ENCODE assay signal across 1 cellular context in genomic region chr11:112086422-112087191, GRCh38.
TF ChIP-seq lines count a peak whose summit lies in the region.

SDHD (plus strand) TSS chr11:112086873; CDS start chr11:112086908, 35 bp downstream.
TIMM8B (minus strand) TSS chr11:112086756; CDS start chr11:112086723, 33 bp downstream.

TF ChIP-seq in HepG2, 621 proteins besides CTCF, POLR2A, EP300 and RAD21 (continued from another document and continues in another):
- TF ChIP-seq THRA (CRISPR knock-in tag; IDR thresholded peaks at IDR 0.05; ENCODE audit: borderline replicate concordance), result 0 out of 2 replicates have a peak, but pooled peaks have one; percentile 50
- TF ChIP-seq MAFK (conservative IDR thresholded peaks at IDR 0.05 in 1 of 2, IDR thresholded peaks at IDR 0.05 in 1 of 2; ENCODE audit: low read length in 2 of 2), result no peak
- TF ChIP-seq ZNF710 (CRISPR knock-in tag; IDR thresholded peaks at IDR 0.05; ENCODE audit: borderline replicate concordance), result no peak; the same call in 1 of the 2 replicates
- TF ChIP-seq SETDB1 (CRISPR knock-in tag; IDR thresholded peaks at IDR 0.05; ENCODE audit: borderline replicate concordance), result no peak
- no peak for TF ChIP-seq AKNA (CRISPR knock-in tag; IDR thresholded peaks at IDR 0.05; ENCODE audit: borderline replicate concordance)
- peak; percentile 93; the same call in 1 of the 2 replicates for TF ChIP-seq YEATS2 (CRISPR knock-in tag; IDR thresholded peaks at IDR 0.05; ENCODE audit: borderline replicate concordance)
- TF ChIP-seq, protein P1, sequence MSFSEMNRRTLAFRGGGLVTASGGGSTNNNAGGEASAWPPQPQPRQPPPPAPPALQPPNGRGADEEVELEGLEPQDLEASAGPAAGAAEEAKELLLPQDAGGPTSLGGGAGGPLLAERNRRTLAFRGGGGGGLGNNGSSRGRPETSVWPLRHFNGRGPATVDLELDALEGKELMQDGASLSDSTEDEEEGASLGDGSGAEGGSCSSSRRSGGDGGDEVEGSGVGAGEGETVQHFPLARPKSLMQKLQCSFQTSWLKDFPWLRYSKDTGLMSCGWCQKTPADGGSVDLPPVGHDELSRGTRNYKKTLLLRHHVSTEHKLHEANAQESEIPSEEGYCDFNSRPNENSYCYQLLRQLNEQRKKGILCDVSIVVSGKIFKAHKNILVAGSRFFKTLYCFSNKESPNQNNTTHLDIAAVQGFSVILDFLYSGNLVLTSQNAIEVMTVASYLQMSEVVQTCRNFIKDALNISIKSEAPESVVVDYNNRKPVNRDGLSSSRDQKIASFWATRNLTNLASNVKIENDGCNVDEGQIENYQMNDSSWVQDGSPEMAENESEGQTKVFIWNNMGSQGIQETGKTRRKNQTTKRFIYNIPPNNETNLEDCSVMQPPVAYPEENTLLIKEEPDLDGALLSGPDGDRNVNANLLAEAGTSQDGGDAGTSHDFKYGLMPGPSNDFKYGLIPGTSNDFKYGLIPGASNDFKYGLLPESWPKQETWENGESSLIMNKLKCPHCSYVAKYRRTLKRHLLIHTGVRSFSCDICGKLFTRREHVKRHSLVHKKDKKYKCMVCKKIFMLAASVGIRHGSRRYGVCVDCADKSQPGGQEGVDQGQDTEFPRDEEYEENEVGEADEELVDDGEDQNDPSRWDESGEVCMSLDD (CRISPR knock-in tag; IDR thresholded peaks at IDR 0.05; ENCODE audit: borderline replicate concordance), result no peak
- no peak for TF ChIP-seq TEAD2 (CRISPR knock-in tag; IDR thresholded peaks at IDR 0.05)
- TF ChIP-seq PHB2 (IDR thresholded peaks at IDR 0.05; ENCODE audit: partially characterized antibody), result no peak
- TF ChIP-seq ZFP41 (CRISPR knock-in tag; IDR thresholded peaks at IDR 0.05; ENCODE audit: borderline replicate concordance), result no peak
- peak; percentile 83 for TF ChIP-seq ZFX (CRISPR knock-in tag; IDR thresholded peaks at IDR 0.05; ENCODE audit: low read depth)
- no peak for TF ChIP-seq PRPF4 (IDR thresholded peaks at IDR 0.05; ENCODE audit: low read depth, low read length, poor library complexity, severe bottlenecking)
- TF ChIP-seq NAIF1 (CRISPR knock-in tag; IDR thresholded peaks at IDR 0.05; ENCODE audit: borderline replicate concordance), result no peak
- TF ChIP-seq ARID3A (IDR thresholded peaks at IDR 0.05; ENCODE audit: low read depth, low read length), result no peak
- peak; percentile 97 for TF ChIP-seq FOXK2 (IDR thresholded peaks at IDR 0.05)
- peak; percentile 96 for TF ChIP-seq YY1 (IDR thresholded peaks at IDR 0.05; ENCODE audit: insufficient read depth, insufficient replicate concordance, low read depth, low read length)
- TF ChIP-seq TBL1XR1 (IDR thresholded peaks at IDR 0.05; ENCODE audit: borderline replicate concordance, low read length, partially characterized antibody), result no peak
- TF ChIP-seq, protein P2, sequence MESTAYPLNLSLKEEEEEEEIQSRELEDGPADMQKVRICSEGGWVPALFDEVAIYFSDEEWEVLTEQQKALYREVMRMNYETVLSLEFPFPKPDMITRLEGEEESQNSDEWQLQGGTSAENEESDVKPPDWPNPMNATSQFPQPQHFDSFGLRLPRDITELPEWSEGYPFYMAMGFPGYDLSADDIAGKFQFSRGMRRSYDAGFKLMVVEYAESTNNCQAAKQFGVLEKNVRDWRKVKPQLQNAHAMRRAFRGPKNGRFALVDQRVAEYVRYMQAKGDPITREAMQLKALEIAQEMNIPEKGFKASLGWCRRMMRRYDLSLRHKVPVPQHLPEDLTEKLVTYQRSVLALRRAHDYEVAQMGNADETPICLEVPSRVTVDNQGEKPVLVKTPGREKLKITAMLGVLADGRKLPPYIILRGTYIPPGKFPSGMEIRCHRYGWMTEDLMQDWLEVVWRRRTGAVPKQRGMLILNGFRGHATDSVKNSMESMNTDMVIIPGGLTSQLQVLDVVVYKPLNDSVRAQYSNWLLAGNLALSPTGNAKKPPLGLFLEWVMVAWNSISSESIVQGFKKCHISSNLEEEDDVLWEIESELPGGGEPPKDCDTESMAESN (CRISPR knock-in tag; conservative IDR thresholded peaks at IDR 0.05), result peak; percentile 56; the same call in 1 of the 2 replicates
- TF ChIP-seq MTA3 (CRISPR knock-in tag; IDR thresholded peaks at IDR 0.05), result no peak
- TF ChIP-seq MEIS2 (CRISPR knock-in tag; IDR thresholded peaks at IDR 0.05), result peak; percentile 86; the same call in 1 of the 2 replicates
- TF ChIP-seq, protein P3, sequence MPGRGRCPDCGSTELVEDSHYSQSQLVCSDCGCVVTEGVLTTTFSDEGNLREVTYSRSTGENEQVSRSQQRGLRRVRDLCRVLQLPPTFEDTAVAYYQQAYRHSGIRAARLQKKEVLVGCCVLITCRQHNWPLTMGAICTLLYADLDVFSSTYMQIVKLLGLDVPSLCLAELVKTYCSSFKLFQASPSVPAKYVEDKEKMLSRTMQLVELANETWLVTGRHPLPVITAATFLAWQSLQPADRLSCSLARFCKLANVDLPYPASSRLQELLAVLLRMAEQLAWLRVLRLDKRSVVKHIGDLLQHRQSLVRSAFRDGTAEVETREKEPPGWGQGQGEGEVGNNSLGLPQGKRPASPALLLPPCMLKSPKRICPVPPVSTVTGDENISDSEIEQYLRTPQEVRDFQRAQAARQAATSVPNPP (CRISPR knock-in tag; IDR thresholded peaks at IDR 0.05), result no peak
- no peak; the same call in none of the 2 replicates for TF ChIP-seq SMAD9 (CRISPR knock-in tag; IDR thresholded peaks at IDR 0.05)
- no peak for TF ChIP-seq RFXANK (CRISPR knock-in tag; IDR thresholded peaks at IDR 0.05)
- 0 out of 2 replicates have a peak, but pooled peaks have one; percentile 73 for TF ChIP-seq TMF1 (CRISPR knock-in tag; IDR thresholded peaks at IDR 0.05; ENCODE audit: low read depth)
- TF ChIP-seq, protein P4, sequence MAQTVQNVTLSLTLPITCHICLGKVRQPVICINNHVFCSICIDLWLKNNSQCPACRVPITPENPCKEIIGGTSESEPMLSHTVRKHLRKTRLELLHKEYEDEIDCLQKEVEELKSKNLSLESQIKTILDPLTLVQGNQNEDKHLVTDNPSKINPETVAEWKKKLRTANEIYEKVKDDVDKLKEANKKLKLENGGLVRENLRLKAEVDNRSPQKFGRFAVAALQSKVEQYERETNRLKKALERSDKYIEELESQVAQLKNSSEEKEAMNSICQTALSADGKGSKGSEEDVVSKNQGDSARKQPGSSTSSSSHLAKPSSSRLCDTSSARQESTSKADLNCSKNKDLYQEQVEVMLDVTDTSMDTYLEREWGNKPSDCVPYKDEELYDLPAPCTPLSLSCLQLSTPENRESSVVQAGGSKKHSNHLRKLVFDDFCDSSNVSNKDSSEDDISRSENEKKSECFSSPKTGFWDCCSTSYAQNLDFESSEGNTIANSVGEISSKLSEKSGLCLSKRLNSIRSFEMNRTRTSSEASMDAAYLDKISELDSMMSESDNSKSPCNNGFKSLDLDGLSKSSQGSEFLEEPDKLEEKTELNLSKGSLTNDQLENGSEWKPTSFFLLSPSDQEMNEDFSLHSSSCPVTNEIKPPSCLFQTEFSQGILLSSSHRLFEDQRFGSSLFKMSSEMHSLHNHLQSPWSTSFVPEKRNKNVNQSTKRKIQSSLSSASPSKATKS (CRISPR knock-in tag; IDR thresholded peaks at IDR 0.05), result no peak
- TF ChIP-seq MED8 (CRISPR knock-in tag; IDR thresholded peaks at IDR 0.05; ENCODE audit: insufficient replicate concordance), result no peak
- peak; percentile 86 for TF ChIP-seq ERF (CRISPR knock-in tag; IDR thresholded peaks at IDR 0.05)
- no peak for TF ChIP-seq SP1 (IDR thresholded peaks at IDR 0.05)
- TF ChIP-seq SP1 (CRISPR knock-in tag; IDR thresholded peaks at IDR 0.05), result peak; percentile 60
- TF ChIP-seq, protein P5, sequence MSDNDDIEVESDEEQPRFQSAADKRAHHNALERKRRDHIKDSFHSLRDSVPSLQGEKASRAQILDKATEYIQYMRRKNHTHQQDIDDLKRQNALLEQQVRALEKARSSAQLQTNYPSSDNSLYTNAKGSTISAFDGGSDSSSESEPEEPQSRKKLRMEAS (IDR thresholded peaks at IDR 0.05), result peak; percentile 73
- TF ChIP-seq NFKBIZ (CRISPR knock-in tag; IDR thresholded peaks at IDR 0.05), result 0 out of 2 replicates have a peak, but pooled peaks have one; percentile 18
- TF ChIP-seq, protein P6, sequence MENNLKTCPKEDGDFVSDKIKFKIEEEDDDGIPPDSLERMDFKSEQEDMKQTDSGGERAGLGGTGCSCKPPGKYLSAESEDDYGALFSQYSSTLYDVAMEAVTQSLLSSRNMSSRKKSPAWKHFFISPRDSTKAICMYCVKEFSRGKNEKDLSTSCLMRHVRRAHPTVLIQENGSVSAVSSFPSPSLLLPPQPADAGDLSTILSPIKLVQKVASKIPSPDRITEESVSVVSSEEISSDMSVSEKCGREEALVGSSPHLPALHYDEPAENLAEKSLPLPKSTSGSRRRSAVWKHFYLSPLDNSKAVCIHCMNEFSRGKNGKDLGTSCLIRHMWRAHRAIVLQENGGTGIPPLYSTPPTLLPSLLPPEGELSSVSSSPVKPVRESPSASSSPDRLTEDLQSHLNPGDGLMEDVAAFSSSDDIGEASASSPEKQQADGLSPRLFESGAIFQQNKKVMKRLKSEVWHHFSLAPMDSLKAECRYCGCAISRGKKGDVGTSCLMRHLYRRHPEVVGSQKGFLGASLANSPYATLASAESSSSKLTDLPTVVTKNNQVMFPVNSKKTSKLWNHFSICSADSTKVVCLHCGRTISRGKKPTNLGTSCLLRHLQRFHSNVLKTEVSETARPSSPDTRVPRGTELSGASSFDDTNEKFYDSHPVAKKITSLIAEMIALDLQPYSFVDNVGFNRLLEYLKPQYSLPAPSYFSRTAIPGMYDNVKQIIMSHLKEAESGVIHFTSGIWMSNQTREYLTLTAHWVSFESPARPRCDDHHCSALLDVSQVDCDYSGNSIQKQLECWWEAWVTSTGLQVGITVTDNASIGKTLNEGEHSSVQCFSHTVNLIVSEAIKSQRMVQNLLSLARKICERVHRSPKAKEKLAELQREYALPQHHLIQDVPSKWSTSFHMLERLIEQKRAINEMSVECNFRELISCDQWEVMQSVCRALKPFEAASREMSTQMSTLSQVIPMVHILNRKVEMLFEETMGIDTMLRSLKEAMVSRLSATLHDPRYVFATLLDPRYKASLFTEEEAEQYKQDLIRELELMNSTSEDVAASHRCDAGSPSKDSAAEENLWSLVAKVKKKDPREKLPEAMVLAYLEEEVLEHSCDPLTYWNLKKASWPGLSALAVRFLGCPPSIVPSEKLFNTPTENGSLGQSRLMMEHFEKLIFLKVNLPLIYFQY (CRISPR knock-in tag; IDR thresholded peaks at IDR 0.05; ENCODE audit: borderline replicate concordance), result no peak
- TF ChIP-seq HOXA9 (CRISPR knock-in tag; IDR thresholded peaks at IDR 0.05; ENCODE audit: borderline replicate concordance), result peak; percentile 83
